Comparison of ENCODE assay signal across 1 cellular context in the genomic region with DNA sequence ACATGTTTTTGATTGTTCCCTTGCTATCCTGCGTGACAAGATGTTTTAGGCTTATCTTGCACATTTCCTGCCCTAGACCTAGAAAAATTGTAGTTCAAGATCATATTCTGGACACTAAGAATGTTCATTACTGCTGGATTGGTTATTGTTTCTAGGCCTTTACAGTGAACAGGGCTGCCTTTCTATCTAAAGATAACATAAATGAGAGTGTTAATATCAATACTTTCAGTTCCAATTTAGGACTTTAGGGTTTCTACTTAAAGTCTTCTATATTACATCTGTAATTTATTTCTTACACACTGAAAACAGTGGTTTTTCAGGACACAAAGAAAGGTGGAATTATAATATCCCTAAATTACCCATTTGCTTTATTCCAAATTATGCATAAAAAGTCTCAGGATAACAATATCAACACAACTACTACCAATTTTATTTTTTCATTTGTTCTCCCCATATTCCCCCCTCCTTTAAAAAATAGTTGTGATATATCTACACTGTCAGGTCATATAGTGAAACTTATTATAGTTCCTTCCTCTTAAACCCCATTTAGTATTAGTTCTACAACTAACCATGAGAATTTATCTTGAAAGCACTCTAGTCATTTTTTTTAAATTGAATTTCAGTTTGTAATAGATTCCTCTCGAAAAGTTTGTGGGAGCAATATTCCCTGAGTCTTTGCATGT.
TF ChIP-seq lines count a peak whose summit lies in the region.

No MANE protein-coding gene starts in this region.

TF ChIP-seq in GM12878, 131 proteins besides CTCF, POLR2A, EP300 and RAD21 (continued from another document and continues in another):
- no peak for TF ChIP-seq NBN (IDR thresholded peaks at IDR 0.05)
- TF ChIP-seq MYB (IDR thresholded peaks at IDR 0.05; ENCODE audit: borderline replicate concordance, low read depth, low read length): no peak
- no peak for TF ChIP-seq TARDBP (IDR thresholded peaks at IDR 0.05; ENCODE audit: borderline replicate concordance)
- TF ChIP-seq, protein P1, sequence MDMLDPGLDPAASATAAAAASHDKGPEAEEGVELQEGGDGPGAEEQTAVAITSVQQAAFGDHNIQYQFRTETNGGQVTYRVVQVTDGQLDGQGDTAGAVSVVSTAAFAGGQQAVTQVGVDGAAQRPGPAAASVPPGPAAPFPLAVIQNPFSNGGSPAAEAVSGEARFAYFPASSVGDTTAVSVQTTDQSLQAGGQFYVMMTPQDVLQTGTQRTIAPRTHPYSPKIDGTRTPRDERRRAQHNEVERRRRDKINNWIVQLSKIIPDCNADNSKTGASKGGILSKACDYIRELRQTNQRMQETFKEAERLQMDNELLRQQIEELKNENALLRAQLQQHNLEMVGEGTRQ (IDR thresholded peaks at IDR 0.05; ENCODE audit: borderline replicate concordance, low read depth, low read length): no peak
- TF ChIP-seq SRF (IDR thresholded peaks at IDR 0.05; ENCODE audit: low read depth in 2 of 2, low read length in 2 of 2): no peak
- no peak for TF ChIP-seq MXI1 (IDR thresholded peaks at IDR 0.05; ENCODE audit: low read depth, low read length)
- TF ChIP-seq, protein P2, sequence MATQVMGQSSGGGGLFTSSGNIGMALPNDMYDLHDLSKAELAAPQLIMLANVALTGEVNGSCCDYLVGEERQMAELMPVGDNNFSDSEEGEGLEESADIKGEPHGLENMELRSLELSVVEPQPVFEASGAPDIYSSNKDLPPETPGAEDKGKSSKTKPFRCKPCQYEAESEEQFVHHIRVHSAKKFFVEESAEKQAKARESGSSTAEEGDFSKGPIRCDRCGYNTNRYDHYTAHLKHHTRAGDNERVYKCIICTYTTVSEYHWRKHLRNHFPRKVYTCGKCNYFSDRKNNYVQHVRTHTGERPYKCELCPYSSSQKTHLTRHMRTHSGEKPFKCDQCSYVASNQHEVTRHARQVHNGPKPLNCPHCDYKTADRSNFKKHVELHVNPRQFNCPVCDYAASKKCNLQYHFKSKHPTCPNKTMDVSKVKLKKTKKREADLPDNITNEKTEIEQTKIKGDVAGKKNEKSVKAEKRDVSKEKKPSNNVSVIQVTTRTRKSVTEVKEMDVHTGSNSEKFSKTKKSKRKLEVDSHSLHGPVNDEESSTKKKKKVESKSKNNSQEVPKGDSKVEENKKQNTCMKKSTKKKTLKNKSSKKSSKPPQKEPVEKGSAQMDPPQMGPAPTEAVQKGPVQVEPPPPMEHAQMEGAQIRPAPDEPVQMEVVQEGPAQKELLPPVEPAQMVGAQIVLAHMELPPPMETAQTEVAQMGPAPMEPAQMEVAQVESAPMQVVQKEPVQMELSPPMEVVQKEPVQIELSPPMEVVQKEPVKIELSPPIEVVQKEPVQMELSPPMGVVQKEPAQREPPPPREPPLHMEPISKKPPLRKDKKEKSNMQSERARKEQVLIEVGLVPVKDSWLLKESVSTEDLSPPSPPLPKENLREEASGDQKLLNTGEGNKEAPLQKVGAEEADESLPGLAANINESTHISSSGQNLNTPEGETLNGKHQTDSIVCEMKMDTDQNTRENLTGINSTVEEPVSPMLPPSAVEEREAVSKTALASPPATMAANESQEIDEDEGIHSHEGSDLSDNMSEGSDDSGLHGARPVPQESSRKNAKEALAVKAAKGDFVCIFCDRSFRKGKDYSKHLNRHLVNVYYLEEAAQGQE (IDR thresholded peaks at IDR 0.05; ENCODE audit: low read depth, low read length): no peak
- no peak for TF ChIP-seq YY1 (IDR thresholded peaks at IDR 0.05; ENCODE audit: low read depth, low read length)
- TF ChIP-seq, protein P3, sequence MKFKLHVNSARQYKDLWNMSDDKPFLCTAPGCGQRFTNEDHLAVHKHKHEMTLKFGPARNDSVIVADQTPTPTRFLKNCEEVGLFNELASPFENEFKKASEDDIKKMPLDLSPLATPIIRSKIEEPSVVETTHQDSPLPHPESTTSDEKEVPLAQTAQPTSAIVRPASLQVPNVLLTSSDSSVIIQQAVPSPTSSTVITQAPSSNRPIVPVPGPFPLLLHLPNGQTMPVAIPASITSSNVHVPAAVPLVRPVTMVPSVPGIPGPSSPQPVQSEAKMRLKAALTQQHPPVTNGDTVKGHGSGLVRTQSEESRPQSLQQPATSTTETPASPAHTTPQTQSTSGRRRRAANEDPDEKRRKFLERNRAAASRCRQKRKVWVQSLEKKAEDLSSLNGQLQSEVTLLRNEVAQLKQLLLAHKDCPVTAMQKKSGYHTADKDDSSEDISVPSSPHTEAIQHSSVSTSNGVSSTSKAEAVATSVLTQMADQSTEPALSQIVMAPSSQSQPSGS (IDR thresholded peaks at IDR 0.05; ENCODE audit: low read length): no peak
- no peak for TF ChIP-seq RBBP5 (conservative IDR thresholded peaks at IDR 0.05)
- no peak for TF ChIP-seq POLR2AphosphoS5 (IDR thresholded peaks at IDR 0.05; ENCODE audit: low read length)
- TF ChIP-seq, protein P4, sequence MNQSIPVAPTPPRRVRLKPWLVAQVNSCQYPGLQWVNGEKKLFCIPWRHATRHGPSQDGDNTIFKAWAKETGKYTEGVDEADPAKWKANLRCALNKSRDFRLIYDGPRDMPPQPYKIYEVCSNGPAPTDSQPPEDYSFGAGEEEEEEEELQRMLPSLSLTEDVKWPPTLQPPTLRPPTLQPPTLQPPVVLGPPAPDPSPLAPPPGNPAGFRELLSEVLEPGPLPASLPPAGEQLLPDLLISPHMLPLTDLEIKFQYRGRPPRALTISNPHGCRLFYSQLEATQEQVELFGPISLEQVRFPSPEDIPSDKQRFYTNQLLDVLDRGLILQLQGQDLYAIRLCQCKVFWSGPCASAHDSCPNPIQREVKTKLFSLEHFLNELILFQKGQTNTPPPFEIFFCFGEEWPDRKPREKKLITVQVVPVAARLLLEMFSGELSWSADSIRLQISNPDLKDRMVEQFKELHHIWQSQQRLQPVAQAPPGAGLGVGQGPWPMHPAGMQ (IDR thresholded peaks at IDR 0.05; ENCODE audit: borderline replicate concordance): no peak
- TF ChIP-seq HCFC1 (IDR thresholded peaks at IDR 0.05; ENCODE audit: low read length): no peak
- TF ChIP-seq ZNF217 (IDR thresholded peaks at IDR 0.05): no peak
- TF ChIP-seq POU2F2 (IDR thresholded peaks at IDR 0.05; ENCODE audit: borderline replicate concordance, low read depth, low read length): no peak
- TF ChIP-seq, protein P5, sequence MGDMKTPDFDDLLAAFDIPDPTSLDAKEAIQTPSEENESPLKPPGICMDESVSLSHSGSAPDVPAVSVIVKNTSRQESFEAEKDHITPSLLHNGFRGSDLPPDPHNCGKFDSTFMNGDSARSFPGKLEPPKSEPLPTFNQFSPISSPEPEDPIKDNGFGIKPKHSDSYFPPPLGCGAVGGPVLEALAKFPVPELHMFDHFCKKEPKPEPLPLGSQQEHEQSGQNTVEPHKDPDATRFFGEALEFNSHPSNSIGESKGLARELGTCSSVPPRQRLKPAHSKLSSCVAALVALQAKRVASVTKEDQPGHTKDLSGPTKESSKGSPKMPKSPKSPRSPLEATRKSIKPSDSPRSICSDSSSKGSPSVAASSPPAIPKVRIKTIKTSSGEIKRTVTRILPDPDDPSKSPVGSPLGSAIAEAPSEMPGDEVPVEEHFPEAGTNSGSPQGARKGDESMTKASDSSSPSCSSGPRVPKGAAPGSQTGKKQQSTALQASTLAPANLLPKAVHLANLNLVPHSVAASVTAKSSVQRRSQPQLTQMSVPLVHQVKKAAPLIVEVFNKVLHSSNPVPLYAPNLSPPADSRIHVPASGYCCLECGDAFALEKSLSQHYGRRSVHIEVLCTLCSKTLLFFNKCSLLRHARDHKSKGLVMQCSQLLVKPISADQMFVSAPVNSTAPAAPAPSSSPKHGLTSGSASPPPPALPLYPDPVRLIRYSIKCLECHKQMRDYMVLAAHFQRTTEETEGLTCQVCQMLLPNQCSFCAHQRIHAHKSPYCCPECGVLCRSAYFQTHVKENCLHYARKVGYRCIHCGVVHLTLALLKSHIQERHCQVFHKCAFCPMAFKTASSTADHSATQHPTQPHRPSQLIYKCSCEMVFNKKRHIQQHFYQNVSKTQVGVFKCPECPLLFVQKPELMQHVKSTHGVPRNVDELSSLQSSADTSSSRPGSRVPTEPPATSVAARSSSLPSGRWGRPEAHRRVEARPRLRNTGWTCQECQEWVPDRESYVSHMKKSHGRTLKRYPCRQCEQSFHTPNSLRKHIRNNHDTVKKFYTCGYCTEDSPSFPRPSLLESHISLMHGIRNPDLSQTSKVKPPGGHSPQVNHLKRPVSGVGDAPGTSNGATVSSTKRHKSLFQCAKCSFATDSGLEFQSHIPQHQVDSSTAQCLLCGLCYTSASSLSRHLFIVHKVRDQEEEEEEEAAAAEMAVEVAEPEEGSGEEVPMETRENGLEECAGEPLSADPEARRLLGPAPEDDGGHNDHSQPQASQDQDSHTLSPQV (IDR thresholded peaks at IDR 0.05): no peak
- TF ChIP-seq CBX5 (IDR thresholded peaks at IDR 0.05; ENCODE audit: low read depth): no peak
- no peak for TF ChIP-seq RB1 (IDR thresholded peaks at IDR 0.05; ENCODE audit: borderline replicate concordance)
- no peak for TF ChIP-seq ZNF622 (IDR thresholded peaks at IDR 0.05)
- TF ChIP-seq SREBF1 (IDR thresholded peaks at IDR 0.05; ENCODE audit: low read length): no peak
- TF ChIP-seq ZBED1 (IDR thresholded peaks at IDR 0.05; ENCODE audit: borderline replicate concordance): no peak
- TF ChIP-seq JUNB (IDR thresholded peaks at IDR 0.05): peak; percentile 59
- peak; percentile 42 for TF ChIP-seq MEF2B (IDR thresholded peaks at IDR 0.05; ENCODE audit: partially characterized antibody, poor library complexity, severe bottlenecking)
- TF ChIP-seq SIN3A (IDR thresholded peaks at IDR 0.05; ENCODE audit: low read depth, low read length): no peak
- TF ChIP-seq BMI1 (IDR thresholded peaks at IDR 0.05; ENCODE audit: borderline replicate concordance): no peak
- no peak for TF ChIP-seq PAX5 (IDR thresholded peaks at IDR 0.05; ENCODE audit: borderline replicate concordance, low read depth, low read length)
- TF ChIP-seq PML (IDR thresholded peaks at IDR 0.05; ENCODE audit: low read length): no peak
- peak; percentile 85 for TF ChIP-seq MEF2A (IDR thresholded peaks at IDR 0.05; ENCODE audit: insufficient read depth, low read depth, low read length)
- TF ChIP-seq, protein P6, sequence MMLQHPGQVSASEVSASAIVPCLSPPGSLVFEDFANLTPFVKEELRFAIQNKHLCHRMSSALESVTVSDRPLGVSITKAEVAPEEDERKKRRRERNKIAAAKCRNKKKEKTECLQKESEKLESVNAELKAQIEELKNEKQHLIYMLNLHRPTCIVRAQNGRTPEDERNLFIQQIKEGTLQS (IDR thresholded peaks at IDR 0.05; ENCODE audit: borderline replicate concordance, extremely low read depth, low read depth, low read length): no peak
- TF ChIP-seq BRCA1 (IDR thresholded peaks at IDR 0.05; ENCODE audit: low read depth, low read length): no peak
- no peak for TF ChIP-seq KAT2A (conservative IDR thresholded peaks at IDR 0.05; ENCODE audit: control insufficient read depth, low read depth, low read length)
- TF ChIP-seq, protein P7, sequence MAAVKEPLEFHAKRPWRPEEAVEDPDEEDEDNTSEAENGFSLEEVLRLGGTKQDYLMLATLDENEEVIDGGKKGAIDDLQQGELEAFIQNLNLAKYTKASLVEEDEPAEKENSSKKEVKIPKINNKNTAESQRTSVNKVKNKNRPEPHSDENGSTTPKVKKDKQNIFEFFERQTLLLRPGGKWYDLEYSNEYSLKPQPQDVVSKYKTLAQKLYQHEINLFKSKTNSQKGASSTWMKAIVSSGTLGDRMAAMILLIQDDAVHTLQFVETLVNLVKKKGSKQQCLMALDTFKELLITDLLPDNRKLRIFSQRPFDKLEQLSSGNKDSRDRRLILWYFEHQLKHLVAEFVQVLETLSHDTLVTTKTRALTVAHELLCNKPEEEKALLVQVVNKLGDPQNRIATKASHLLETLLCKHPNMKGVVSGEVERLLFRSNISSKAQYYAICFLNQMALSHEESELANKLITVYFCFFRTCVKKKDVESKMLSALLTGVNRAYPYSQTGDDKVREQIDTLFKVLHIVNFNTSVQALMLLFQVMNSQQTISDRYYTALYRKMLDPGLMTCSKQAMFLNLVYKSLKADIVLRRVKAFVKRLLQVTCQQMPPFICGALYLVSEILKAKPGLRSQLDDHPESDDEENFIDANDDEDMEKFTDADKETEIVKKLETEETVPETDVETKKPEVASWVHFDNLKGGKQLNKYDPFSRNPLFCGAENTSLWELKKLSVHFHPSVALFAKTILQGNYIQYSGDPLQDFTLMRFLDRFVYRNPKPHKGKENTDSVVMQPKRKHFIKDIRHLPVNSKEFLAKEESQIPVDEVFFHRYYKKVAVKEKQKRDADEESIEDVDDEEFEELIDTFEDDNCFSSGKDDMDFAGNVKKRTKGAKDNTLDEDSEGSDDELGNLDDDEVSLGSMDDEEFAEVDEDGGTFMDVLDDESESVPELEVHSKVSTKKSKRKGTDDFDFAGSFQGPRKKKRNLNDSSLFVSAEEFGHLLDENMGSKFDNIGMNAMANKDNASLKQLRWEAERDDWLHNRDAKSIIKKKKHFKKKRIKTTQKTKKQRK (IDR thresholded peaks at IDR 0.05; ENCODE audit: low read depth, low read length): no peak
- TF ChIP-seq, protein P8, sequence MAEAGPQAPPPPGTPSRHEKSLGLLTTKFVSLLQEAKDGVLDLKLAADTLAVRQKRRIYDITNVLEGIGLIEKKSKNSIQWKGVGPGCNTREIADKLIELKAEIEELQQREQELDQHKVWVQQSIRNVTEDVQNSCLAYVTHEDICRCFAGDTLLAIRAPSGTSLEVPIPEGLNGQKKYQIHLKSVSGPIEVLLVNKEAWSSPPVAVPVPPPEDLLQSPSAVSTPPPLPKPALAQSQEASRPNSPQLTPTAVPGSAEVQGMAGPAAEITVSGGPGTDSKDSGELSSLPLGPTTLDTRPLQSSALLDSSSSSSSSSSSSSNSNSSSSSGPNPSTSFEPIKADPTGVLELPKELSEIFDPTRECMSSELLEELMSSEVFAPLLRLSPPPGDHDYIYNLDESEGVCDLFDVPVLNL (IDR thresholded peaks at IDR 0.05; ENCODE audit: low read depth, low read length): no peak
- no peak for TF ChIP-seq ZNF384 (IDR thresholded peaks at IDR 0.05; ENCODE audit: borderline replicate concordance, low read depth, low read length)
- TF ChIP-seq TBL1XR1 (IDR thresholded peaks at IDR 0.05; ENCODE audit: low read depth, low read length): no peak
- no peak for TF ChIP-seq EZH2 (IDR thresholded peaks at IDR 0.05; ENCODE audit: borderline replicate concordance, control insufficient read depth, low read depth, low read length)
- no peak for TF ChIP-seq SMAD5 (IDR thresholded peaks at IDR 0.05; ENCODE audit: low read depth)
- no peak for TF ChIP-seq SP1 (IDR thresholded peaks at IDR 0.05; ENCODE audit: low read depth, low read length)
- TF ChIP-seq, protein P9, sequence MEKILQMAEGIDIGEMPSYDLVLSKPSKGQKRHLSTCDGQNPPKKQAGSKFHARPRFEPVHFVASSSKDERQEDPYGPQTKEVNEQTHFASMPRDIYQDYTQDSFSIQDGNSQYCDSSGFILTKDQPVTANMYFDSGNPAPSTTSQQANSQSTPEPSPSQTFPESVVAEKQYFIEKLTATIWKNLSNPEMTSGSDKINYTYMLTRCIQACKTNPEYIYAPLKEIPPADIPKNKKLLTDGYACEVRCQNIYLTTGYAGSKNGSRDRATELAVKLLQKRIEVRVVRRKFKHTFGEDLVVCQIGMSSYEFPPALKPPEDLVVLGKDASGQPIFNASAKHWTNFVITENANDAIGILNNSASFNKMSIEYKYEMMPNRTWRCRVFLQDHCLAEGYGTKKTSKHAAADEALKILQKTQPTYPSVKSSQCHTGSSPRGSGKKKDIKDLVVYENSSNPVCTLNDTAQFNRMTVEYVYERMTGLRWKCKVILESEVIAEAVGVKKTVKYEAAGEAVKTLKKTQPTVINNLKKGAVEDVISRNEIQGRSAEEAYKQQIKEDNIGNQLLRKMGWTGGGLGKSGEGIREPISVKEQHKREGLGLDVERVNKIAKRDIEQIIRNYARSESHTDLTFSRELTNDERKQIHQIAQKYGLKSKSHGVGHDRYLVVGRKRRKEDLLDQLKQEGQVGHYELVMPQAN (conservative IDR thresholded peaks at IDR 0.05): no peak
- no peak for TF ChIP-seq IKZF1 (conservative IDR thresholded peaks at IDR 0.05)
- TF ChIP-seq CHD1 (IDR thresholded peaks at IDR 0.05; ENCODE audit: low read depth, low read length): no peak
- TF ChIP-seq ESRRA (IDR thresholded peaks at IDR 0.05; ENCODE audit: low read length): no peak
